Comparison of ENCODE assay signal across 8 cellular contexts in genomic region chr12:109597795-109598427, GRCh38. TPM values are rescaled to one million over a fixed set of nuclear protein-coding genes. Genes with fewer than 3 reads are reported as not detected.
A peak's percentile ranks its signal among the peaks of the same experiment; 100 is the strongest.
DNase-seq lines count a peak whose midpoint lies in the region; ATAC-seq and TF ChIP-seq lines count a peak whose summit lies in the region.

No MANE protein-coding gene starts in this region.

- H2AFZ ChIP-seq in IMR-90 (replicated peaks; ENCODE audit: low read length, poor library complexity) (peak overlapping the region; percentile 92), OCI-LY3 (ENCODE audit: low read depth, low read length) (no peak overlapping the region)

- TF ChIP-seq RAD21 in IMR-90 (IDR thresholded peaks at IDR 0.05; ENCODE audit: low read length): peak; percentile 86

- H2BK20ac ChIP-seq in IMR-90 (ENCODE audit: low read depth, low read length): no peak overlapping the region

- no peaks in the 10 kb centered on the region for H3K79me1 ChIP-seq in IMR-90 (ENCODE audit: low read depth in 1 of 2, low read length in 2 of 2)

- no peak overlapping the region for H3K56ac ChIP-seq in IMR-90 (ENCODE audit: extremely low read depth, insufficient read depth, low read length)

- H4K20me1 ChIP-seq in IMR-90 (ENCODE audit: insufficient read depth, low read length) (no peaks in the 10 kb centered on the region), OCI-LY3 (ENCODE audit: insufficient read depth, low read length) (peaks cover 3% of the 10 kb centered on the region; the same call in 1 of the 2 replicates)

- H3K9me3 ChIP-seq in IMR-90 (ENCODE audit: control insufficient read depth, insufficient read depth, low read length) (no peaks in the 10 kb centered on the region), OCI-LY3 (ENCODE audit: insufficient read depth, low read length) (no peaks in the 10 kb centered on the region)

- no peak overlapping the region; the same call in 1 of the 2 replicates for H3K9ac ChIP-seq in IMR-90 (ENCODE audit: low read depth, low read length)
- peak overlapping the region; percentile 35; the same call in 1 of the 2 replicates for H3K9ac ChIP-seq in OCI-LY3 (ENCODE audit: low read length)

- no peaks in the 10 kb centered on the region for H3K79me2 ChIP-seq in OCI-LY3 (ENCODE audit: low read length)

- no TSS peak for BruUV-seq in IMR-90 (replicated peaks; lab: Mats Ljungman, UMichigan)

- H3K4me1 ChIP-seq in IMR-90 (ENCODE audit: control insufficient read depth, insufficient read depth, low read length) (peaks cover 2% of the 10 kb centered on the region; the same call in 1 of the 2 replicates), OCI-LY3 (ENCODE audit: low read length) (peaks cover 38% of the 10 kb centered on the region)

- dilution Hi-C loops in IMR-90 (cut with HindIII; ENCODE audit: low sequenced_read_pairs, unreplicated experiment): no loop called here

- H4K91ac ChIP-seq in IMR-90 (ENCODE audit: insufficient read depth, low read depth, low read length): 0 out of 2 replicates have a peak overlapping the region, but pooled peaks have one; percentile 24

- CTCF ChIA-PET in IMR-90 (lab: Yijun Ruan, JAX): interaction anchor here (0.6 to 3.3 kb wide), 19 partner anchors 8 to 247 kb away, joined by 3 to 36 read pairs (median 4); partner anchors contain the start of genes MMAB and MVK

- TF ChIP-seq CTCF in IMR-90 (conservative IDR thresholded peaks at IDR 0.05; ENCODE audit: low read depth, low read length) (peak; percentile 97), OCI-LY3 (IDR thresholded peaks at IDR 0.05; ENCODE audit: low read depth, low read length) (peak; percentile 89), epithelial cell of esophagus (IDR thresholded peaks at IDR 0.05; ENCODE audit: insufficient read depth, low read depth, low read length, missing control alignments) (peak; percentile 91)

- H2AK9ac ChIP-seq in IMR-90 (replicated peaks; ENCODE audit: low read depth, low read length, poor library complexity): peak overlapping the region; percentile 73

- H2BK5ac ChIP-seq in IMR-90 (ENCODE audit: low read depth, low read length, poor library complexity, severe bottlenecking): no peak overlapping the region

- peak overlapping the region; percentile 43 to 88; a peak in 3 of 4 replicates for H4K8ac ChIP-seq in IMR-90 (ENCODE audit: low read depth in 2 of 2, low read length in 2 of 2)

- intact Hi-C loops in IMR-90 (cut with micrococcal nuclease): loop anchor here (1.0 to 5.0 kb wide), 4 partner anchors 80 to 247 kb away; partner anchors contain the start of gene FAM222A

- peaks cover 3% of the 10 kb centered on the region; the same call in 1 of the 2 replicates for H3K9me1 ChIP-seq in IMR-90 (ENCODE audit: insufficient read depth, low read length)

- H3K4me3 ChIP-seq in IMR-90 (ENCODE audit: insufficient read depth, low read depth, low read length) (no peak overlapping the region), OCI-LY3 (ENCODE audit: low read length) (peak overlapping the region; percentile 44), epithelial cell of esophagus (ENCODE audit: low read length) (no peak overlapping the region)

- H3K4ac ChIP-seq in IMR-90 (ENCODE audit: low read depth, low read length): no peak overlapping the region

- POLR2A ChIA-PET in IMR-90 (lab: Charles Lee; ENCODE audit: unreplicated experiment): no interaction called here

- peak overlapping the region; percentile 2; the same call in 1 of the 2 replicates for H4K5ac ChIP-seq in IMR-90 (ENCODE audit: low read depth, low read length)

- peaks cover 5% of the 10 kb centered on the region; the same call in 1 of the 2 replicates for H3K27me3 ChIP-seq in IMR-90 (ENCODE audit: control insufficient read depth, insufficient read depth, low read length)
- no peaks in the 10 kb centered on the region for H3K27me3 ChIP-seq in OCI-LY3 (ENCODE audit: low read depth, low read length)

- H3K4me2 ChIP-seq in IMR-90 (ENCODE audit: low read depth, low read length): no peak overlapping the region; the same call in 1 of the 2 replicates
- H3K4me2 ChIP-seq in OCI-LY3 (ENCODE audit: low read length): peak overlapping the region; percentile 89

- TF ChIP-seq POLR2A in IMR-90 (IDR thresholded peaks at IDR 0.05; ENCODE audit: low read depth, low read length): no peak

- H3K36me3 ChIP-seq in IMR-90 (ENCODE audit: control insufficient read depth, insufficient read depth, low read length): no peaks in the 10 kb centered on the region
- peaks cover 9% of the 10 kb centered on the region for H3K36me3 ChIP-seq in OCI-LY3 (replicated peaks; ENCODE audit: low read depth, low read length)

- DNase-seq in DMS153 (lab: John Stamatoyannopoulos, UW) (peak; percentile 63), IMR-90 (peak; percentile 75), activated T-cell treated with anti-CD3 and anti-CD28 coated beads for 4 hours (peak; percentile 43), epithelial cell of esophagus (ENCODE audit: low read depth) (peak; percentile 76), mucosa of gallbladder (ENCODE audit: low spot score) (peak; percentile 82)
- DNase-seq in stimulated activated CD8-positive, alpha-beta memory T cell treated with anti-CD3 and anti-CD28 coated beads, Interleukin-4, amount 100 ng/mL, for 4 hours (ENCODE audit: low read depth in 2 of 2, low spot score in 1 of 2): peak; percentile 22 to 24

- ATAC-seq in IMR-90 (ENCODE audit: low read depth): peak; percentile 100
- no peak for ATAC-seq in GM21717 (IDR thresholded peaks at IDR 0.05; ENCODE audit: unreplicated experiment)

- no peak overlapping the region for H2BK120ac ChIP-seq in IMR-90 (ENCODE audit: low read depth, low read length)

- no peak overlapping the region; the same call in 1 of the 2 replicates for H2AK5ac ChIP-seq in IMR-90 (ENCODE audit: low read depth, low read length)

- 51% methylated on average over 19 of the region's 27 CpGs; no CpG with 5 or more reads in 1 of the 2 experiments for whole genome bisulfite sequencing in IMR-90 (ENCODE audit: extremely low coverage in 2 of 2, insufficient read length in 1 of 2), 2 experiments

- H3K23ac ChIP-seq in IMR-90 (ENCODE audit: low read depth, low read length): peak overlapping the region; percentile 24; the same call in 1 of the 2 replicates

- no peak overlapping the region for H2BK15ac ChIP-seq in IMR-90 (ENCODE audit: low read depth, low read length)

- in situ Hi-C loops in IMR-90 (cut with MboI; ENCODE audit: low sequenced_read_pairs): no loop called here

- no peak overlapping the region for H3K18ac ChIP-seq in IMR-90 (ENCODE audit: low read depth, low read length)

- no peak overlapping the region for H3K14ac ChIP-seq in IMR-90 (replicated peaks; ENCODE audit: low read depth, low read length)

- H3K27ac ChIP-seq in IMR-90 (ENCODE audit: insufficient read depth, low read length) (no peak overlapping the region), OCI-LY3 (ENCODE audit: low read length) (peak overlapping the region; percentile 74)

TF ChIP-seq in IMR-90, 13 proteins besides CTCF, POLR2A, EP300 and RAD21:
- no peak for TF ChIP-seq MXI1 (IDR thresholded peaks at IDR 0.05; ENCODE audit: borderline replicate concordance, low read depth, low read length)
- peak; percentile 89 for TF ChIP-seq SMC3 (IDR thresholded peaks at IDR 0.05; ENCODE audit: low read depth, low read length)
- TF ChIP-seq RFX5 (IDR thresholded peaks at IDR 0.05; ENCODE audit: low read depth, low read length): no peak
- peak; percentile 83 for TF ChIP-seq MAZ (IDR thresholded peaks at IDR 0.05; ENCODE audit: borderline replicate concordance, low read depth, low read length)
- peak; percentile 48; the same call in 1 of the 2 replicates for TF ChIP-seq BHLHE40 (IDR thresholded peaks at IDR 0.05; ENCODE audit: low read depth, low read length)

RNA-seq across cellular contexts. Expression of gene MVK, which starts 24.3 kb away (rescaled TPM):
- total RNA-seq in IMR-90 (2012; rRNA removed) (6.6 and 6.9 TPM in 2 replicates), mucosa of gallbladder (40.5 TPM)
- 11.5 and 12.2 TPM in 2 replicates for polyA plus RNA-seq in IMR-90 (2012; rRNA removed)
- 9.8 and 11.6 TPM in 2 replicates for polyA plus RNA-seq in IMR-90 (2012; cell fraction: cytosol; rRNA removed)
- 12.4 and 22.5 TPM in 2 replicates for polyA plus RNA-seq in IMR-90 (2012; cell fraction: nucleus; rRNA removed; ENCODE audit: low replicate concordance)

RNA-seq across cellular contexts. Expression of gene MMAB, which starts 24.6 kb away (rescaled TPM):
- total RNA-seq in IMR-90 (2012; rRNA removed): 14.2 and 16.5 TPM in 2 replicates
- polyA plus RNA-seq in IMR-90 (2012; rRNA removed): 16.9 and 17.3 TPM in 2 replicates
- polyA plus RNA-seq in IMR-90 (2012; cell fraction: cytosol; rRNA removed): 16.1 and 18.4 TPM in 2 replicates
- polyA plus RNA-seq in IMR-90 (2012; cell fraction: nucleus; rRNA removed; ENCODE audit: low replicate concordance): 16.9 and 21.4 TPM in 2 replicates
- total RNA-seq in mucosa of gallbladder: 58.3 TPM

Comparison
In these comparisons a context has a peak if more than half of its experiments do, and no peak if none do; other contexts are left out.
1. DNase-seq: peak in every context shown above with its lines; median percentile 82 in mucosa of gallbladder; 76 in epithelial cell of esophagus; 75 in IMR-90; 63 in DMS153; 43 in activated T-cell treated with anti-CD3 and anti-CD28 coated beads for 4 hours; 23 in stimulated activated CD8-positive, alpha-beta memory T cell treated with anti-CD3 and anti-CD28 coated beads, Interleukin-4, amount 100 ng/mL, for 4 hours.